Comparison of ENCODE assay signal across 17 cellular contexts in the genomic region with DNA sequence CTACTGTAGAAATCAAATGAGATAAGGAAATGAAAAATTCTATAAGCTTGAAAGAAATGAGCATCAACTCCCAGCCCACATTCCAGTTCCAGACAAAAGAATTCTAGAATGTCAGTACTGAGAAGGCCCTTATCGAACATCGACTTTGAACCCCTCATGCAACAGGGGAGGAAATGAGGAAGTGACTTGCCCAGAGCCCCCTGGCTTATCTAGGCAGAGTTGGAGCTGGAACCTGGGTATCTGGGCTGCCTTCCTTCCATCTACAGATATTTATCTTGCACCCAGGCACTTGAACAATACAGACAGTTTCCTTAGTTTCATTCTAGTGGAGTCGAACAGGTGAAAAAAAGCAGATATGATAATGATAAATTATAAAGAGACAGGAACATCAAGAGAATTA.
"Had no signal": no experiment of that assay in that cellular context is flagged by ENCODE, and none has a peak within 500 bp of the region (broad histone marks: within the 10 kb centered on the region; RNA-seq: fewer than 3 reads in every experiment).

No MANE protein-coding gene starts in this region.

- H3K79me2 ChIP-seq: parathyroid adenoma had no signal

- H3K27me3 ChIP-seq: cardiac muscle cell, tibial artery had no signal

- H3K9me3 Mint-ChIP-seq: activated CD4-positive, alpha-beta T cell treated with anti-CD3 and anti-CD28 coated beads, Interleukin-2, amount 10 ng/mL, durations not matched to agents 7 days and 5 days; activated naive CD4-positive, alpha-beta T cell treated with anti-CD3 and anti-CD28 coated beads, Interleukin-2, amount 50 U/mL, for 72 hours; activated T-cell treated with anti-CD3 and anti-CD28 coated beads, Interleukin-2, amount 50 U/mL, for 72 hours; effector memory CD8-positive, alpha-beta T cell; natural killer cell treated with Interleukin-12 subunit alpha and Interleukin-12 subunit beta and Interleukin-15 and Interleukin-18, amount 100 ng/mL, for 72 hours; stimulated activated naive B cell treated with anti-CD40 and anti-IgM and Interleukin-4, amounts not matched to agents 10 μg/mL and 1 μg/mL and 100 μg/mL, for 72 hours; T-helper 2 cell treated with Interferon-gamma antibody and Interleukin-4, amounts not matched to agents 5 μg/mL and 100 μg/mL, for 36 hours had no signal

- ATAC-seq: activated CD4-positive, CD25-positive, alpha-beta regulatory T cell treated with anti-CD3 and anti-CD28 coated beads, Interleukin-2, amount 50 U/mL, for 24 hours; activated naive CD4-positive, alpha-beta T cell treated with anti-CD3 and anti-CD28 coated beads, Interleukin-2, amount 50 U/mL, for 72 hours; activated T-cell treated with anti-CD3 and anti-CD28 coated beads, Interleukin-2, amount 50 U/mL, for 72 hours; effector memory CD8-positive, alpha-beta T cell; natural killer cell treated with Interleukin-12 subunit alpha and Interleukin-12 subunit beta and Interleukin-15 and Interleukin-18, amount 100 ng/mL, for 72 hours; stimulated activated naive B cell treated with anti-CD40 and anti-IgM and Interleukin-4, amounts not matched to agents 10 μg/mL and 1 μg/mL and 100 μg/mL, for 72 hours had no signal

- H3K27ac Mint-ChIP-seq: activated CD4-positive, alpha-beta T cell treated with anti-CD3 and anti-CD28 coated beads, Interleukin-2, amount 10 ng/mL, durations not matched to agents 7 days and 5 days; T-helper 2 cell treated with Interferon-gamma antibody and Interleukin-4, amounts not matched to agents 5 μg/mL and 100 μg/mL, for 36 hours had no signal

- DNase-seq: activated CD4-positive, alpha-beta T cell treated with anti-CD3 and anti-CD28 coated beads, Interleukin-2, amount 10 ng/mL, durations not matched to agents 7 days and 5 days; activated CD8-positive, alpha-beta memory T cell treated with anti-CD3 and anti-CD28 coated beads for 24 hours; activated CD8-positive, alpha-beta memory T cell treated with anti-CD3 and anti-CD28 coated beads, Interleukin-2, amount 50 U/mL, for 48 hours; activated gamma-delta T cell treated with Interleukin-2 at 50 U/mL for 16 hours; activated T-cell treated with anti-CD3 and anti-CD28 coated beads, Interleukin-2, amount 50 U/mL, for 72 hours; effector memory CD8-positive, alpha-beta T cell; stimulated activated naive B cell treated with anti-CD40 and anti-IgM and Interleukin-4, amounts not matched to agents 10 μg/mL and 1 μg/mL and 100 μg/mL, for 72 hours; substantia nigra; tibial artery had no signal

- FAIRE-seq: urothelium cell line had no signal

- H3K9me3 ChIP-seq: tibial artery had no signal

- H3K4me3 ChIP-seq: cardiac muscle cell, tibial artery had no signal

- H3K27ac ChIP-seq: cardiac muscle cell, epithelial cell of prostate, parathyroid adenoma, tibial artery had no signal

- H2AFZ ChIP-seq: parathyroid adenoma had no signal

- H3K4me1 ChIP-seq: tibial artery had no signal

- H3K27me3 Mint-ChIP-seq: activated CD4-positive, alpha-beta T cell treated with anti-CD3 and anti-CD28 coated beads, Interleukin-2, amount 10 ng/mL, durations not matched to agents 7 days and 5 days; effector memory CD8-positive, alpha-beta T cell; natural killer cell treated with Interleukin-12 subunit alpha and Interleukin-12 subunit beta and Interleukin-15 and Interleukin-18, amount 100 ng/mL, for 72 hours; stimulated activated naive B cell treated with anti-CD40 and anti-IgM and Interleukin-4, amounts not matched to agents 10 μg/mL and 1 μg/mL and 100 μg/mL, for 72 hours had no signal

- H3K4me3 Mint-ChIP-seq: activated CD4-positive, alpha-beta T cell treated with anti-CD3 and anti-CD28 coated beads, Interleukin-2, amount 10 ng/mL, durations not matched to agents 7 days and 5 days; activated T-cell treated with anti-CD3 and anti-CD28 coated beads, Interleukin-2, amount 50 U/mL, for 72 hours; effector memory CD8-positive, alpha-beta T cell; natural killer cell treated with Interleukin-12 subunit alpha and Interleukin-12 subunit beta and Interleukin-15 and Interleukin-18, amount 100 ng/mL, for 72 hours; stimulated activated naive B cell treated with anti-CD40 and anti-IgM and Interleukin-4, amounts not matched to agents 10 μg/mL and 1 μg/mL and 100 μg/mL, for 72 hours; T-helper 2 cell treated with Interferon-gamma antibody and Interleukin-4, amounts not matched to agents 5 μg/mL and 100 μg/mL, for 36 hours had no signal

- H3K9ac ChIP-seq: parathyroid adenoma had no signal
